8 cellular contexts compared by ENCODE assay signal in genomic region chr11:65833297-65834030, GRCh38. TPM values are rescaled to one million over a fixed set of nuclear protein-coding genes. Genes with fewer than 3 reads are reported as not detected.
A peak's percentile ranks its signal among the peaks of the same experiment; 100 is the strongest.
DNase-seq lines count a peak whose midpoint lies in the region; ATAC-seq and TF ChIP-seq lines count a peak whose summit lies in the region.

TSS of gene SNX32 (plus strand) at chr11:65833963. CDS start at chr11:65834066, 103 bp downstream.

- H3K27ac ChIP-seq in gastroesophageal sphincter: peak within 1 kb of the TSS in 3 of 4 donors; percentile 48 to 59 (median 50)
- no peak within 1 kb of the TSS for H3K27ac ChIP-seq in neuronal stem cell (replicated peaks; ENCODE audit: low read length)
- H3K27ac ChIP-seq in stomach smooth muscle (ENCODE audit: low read length): no peak within 1 kb of the TSS

- TF ChIP-seq POLR2A in gastroesophageal sphincter (IDR thresholded peaks at IDR 0.05): no peak

- H3K4me1 ChIP-seq in gastroesophageal sphincter (peaks cover 0 to 19% (median 10%) of the 10 kb centered on the region in 3 donors), neuronal stem cell (ENCODE audit: control insufficient read depth in 2 of 2, insufficient read depth in 1 of 2, low read depth in 1 of 2, low read length in 2 of 2) (peaks cover 5 to 14% of the 10 kb centered on the region in 2 donors), stomach smooth muscle (ENCODE audit: control insufficient read depth, insufficient read depth, low read length) (peaks cover 19% of the 10 kb centered on the region)

- H3K23ac ChIP-seq in neuronal stem cell (ENCODE audit: low read depth, low read length, poor library complexity): peak within 1 kb of the TSS; percentile 45

- WGBS in gastroesophageal sphincter (ENCODE audit: low coverage in 1 of 2), 2 donors: 0% methylated on average over 3 of the region's 63 CpGs; no CpG with 5 or more reads in 1 of the 2 donors
- no CpG with 5 or more reads among the region's 63 CpGs for WGBS in neuronal stem cell (ENCODE audit: extremely low coverage in 2 of 2, insufficient read length in 2 of 2, insufficient replicate concordance in 1 of 2), 2 donors

- peak; percentile 83 for DNase-seq in COLO668 (lab: John Stamatoyannopoulos, UW; ENCODE audit: unreplicated experiment)
- DNase-seq in RPMI8226: peak; percentile 99
- DNase-seq in activated gamma-delta T cell (lab: John Stamatoyannopoulos, UW): peak; percentile 89
- peak; percentile 93 for DNase-seq in neuronal stem cell (ENCODE audit: low spot score)

- TF ChIP-seq EP300 in Ishikawa (IDR thresholded peaks at IDR 0.05; ENCODE audit: borderline replicate concordance) (no peak), gastroesophageal sphincter (IDR thresholded peaks at IDR 0.05) (no peak)

- peaks cover 5% of the 10 kb centered on the region for H3K79me1 ChIP-seq in neuronal stem cell (ENCODE audit: low read depth, low read length)

- H3K9me3 ChIP-seq in gastroesophageal sphincter (no peaks in the 10 kb centered on the region), neuronal stem cell (replicated peaks in 1 of 2; ENCODE audit: control insufficient read depth in 2 of 2, insufficient read depth in 1 of 2, low read depth in 1 of 2, low read length in 2 of 2) (peaks cover 0 to 3% of the 10 kb centered on the region in 2 donors), stomach smooth muscle (ENCODE audit: control insufficient read depth in 2 of 2, low read length in 2 of 2) (no peaks in the 10 kb centered on the region)

- ATAC-seq in GM21381 (IDR thresholded peaks at IDR 0.05; ENCODE audit: unreplicated experiment) (peak; percentile 89), gastroesophageal sphincter (peak; percentile 100)

- no peak within 1 kb of the TSS for H2BK120ac ChIP-seq in neuronal stem cell (ENCODE audit: low read depth, low read length)

- peak within 1 kb of the TSS; percentile 49 for H4K91ac ChIP-seq in neuronal stem cell (ENCODE audit: low read depth, low read length, poor library complexity)

- no peak for TF ChIP-seq RAD21 in Ishikawa (IDR thresholded peaks at IDR 0.05; ENCODE audit: low read depth)

- peak within 1 kb of the TSS; percentile 12 for H2BK15ac ChIP-seq in neuronal stem cell (ENCODE audit: low read length)

- peak within 1 kb of the TSS; percentile 66 for H2BK12ac ChIP-seq in neuronal stem cell (ENCODE audit: low read length)

- H3K4ac ChIP-seq in neuronal stem cell (ENCODE audit: low read length): no peak within 1 kb of the TSS

- H3K18ac ChIP-seq in neuronal stem cell (ENCODE audit: low read length): peak within 1 kb of the TSS; percentile 97

- H3K27me3 ChIP-seq in gastroesophageal sphincter (peaks cover 7% of the 10 kb centered on the region), neuronal stem cell (ENCODE audit: control insufficient read depth in 3 of 3, insufficient read depth in 3 of 3, low read depth in 1 of 3, low read length in 3 of 3) (peaks cover 0 to 6% (median 2%) of the 10 kb centered on the region in 3 experiments), stomach smooth muscle (ENCODE audit: control insufficient read depth in 1 of 2, insufficient read depth in 2 of 2, low read length in 2 of 2) (no peaks in the 10 kb centered on the region)

- H2AFZ ChIP-seq in neuronal stem cell (ENCODE audit: low read length): peak within 1 kb of the TSS; percentile 88

- H3K4me3 ChIP-seq in gastroesophageal sphincter (peak within 1 kb of the TSS; percentile 39 to 63), neuronal stem cell (ENCODE audit: low read length in 2 of 2) (peak within 1 kb of the TSS; percentile 52 to 80), stomach smooth muscle (ENCODE audit: low read length in 2 of 2) (peak within 1 kb of the TSS; percentile 71 to 85)

- H3K36me3 ChIP-seq in gastroesophageal sphincter (no peaks in the 10 kb centered on the region), neuronal stem cell (replicated peaks in 1 of 2; ENCODE audit: control insufficient read depth in 2 of 2, insufficient read depth in 2 of 2, low read length in 2 of 2) (no peaks in the 10 kb centered on the region), stomach smooth muscle (ENCODE audit: control insufficient read depth in 2 of 2, insufficient read depth in 2 of 2, low read length in 2 of 2) (no peaks in the 10 kb centered on the region)

- H3K4me2 ChIP-seq in neuronal stem cell (ENCODE audit: insufficient read depth, low read length, poor library complexity, severe bottlenecking): peak within 1 kb of the TSS; percentile 83

- H3K9ac ChIP-seq in neuronal stem cell (ENCODE audit: low read depth, low read length, poor library complexity): peak within 1 kb of the TSS; percentile 85
- H3K9ac ChIP-seq in stomach smooth muscle (ENCODE audit: low read length in 2 of 2): peak within 1 kb of the TSS; percentile 58 to 65

- peak within 1 kb of the TSS; percentile 45 for H4K8ac ChIP-seq in neuronal stem cell (ENCODE audit: low read depth, low read length)

- no peak for TF ChIP-seq CTCF in gastroesophageal sphincter (IDR thresholded peaks at IDR 0.05)

- H3K14ac ChIP-seq in neuronal stem cell (ENCODE audit: low read length): no peak within 1 kb of the TSS

- no peak within 1 kb of the TSS for H2AK5ac ChIP-seq in neuronal stem cell (ENCODE audit: low read depth, low read length)

- H2BK5ac ChIP-seq in neuronal stem cell (ENCODE audit: low read length): no peak within 1 kb of the TSS

TF ChIP-seq in Ishikawa, 13 proteins besides CTCF, POLR2A, EP300 and RAD21:
- TF ChIP-seq MAX (IDR thresholded peaks at IDR 0.05) (peak; percentile 48; the same call in 1 of the 2 replicates), TEAD4 (IDR thresholded peaks at IDR 0.05) (no peak), FOXM1 (IDR thresholded peaks at IDR 0.05; ENCODE audit: borderline replicate concordance, low read depth) (no peak), EGR1 (IDR thresholded peaks at IDR 0.05) (0 out of 2 replicates have a peak, but pooled peaks have one; percentile 25), CREB1 (IDR thresholded peaks at IDR 0.05; ENCODE audit: low read depth) (peak; percentile 32; the same call in 1 of the 2 replicates)

RNA-seq across cellular contexts. Expression of gene SNX32, which starts in this region (rescaled TPM):
- under 1 TPM in 1 of 4 donors, not detected in 3; 0.13 TPM for total RNA-seq in gastroesophageal sphincter
- polyA plus RNA-seq in neuronal stem cell (2013, experiment 1 of 2): 3.0 TPM
- polyA plus RNA-seq in neuronal stem cell (2013, experiment 2 of 2): 3.3 TPM

Comparison
In these comparisons a context has a peak if more than half of its experiments do, and no peak if none do; other contexts are left out.
1. Peak in ATAC-seq, H3K4me3 ChIP-seq and H3K27ac ChIP-seq in gastroesophageal sphincter; RNA of the gene not detected or under 1 TPM.